In the genomic region with DNA sequence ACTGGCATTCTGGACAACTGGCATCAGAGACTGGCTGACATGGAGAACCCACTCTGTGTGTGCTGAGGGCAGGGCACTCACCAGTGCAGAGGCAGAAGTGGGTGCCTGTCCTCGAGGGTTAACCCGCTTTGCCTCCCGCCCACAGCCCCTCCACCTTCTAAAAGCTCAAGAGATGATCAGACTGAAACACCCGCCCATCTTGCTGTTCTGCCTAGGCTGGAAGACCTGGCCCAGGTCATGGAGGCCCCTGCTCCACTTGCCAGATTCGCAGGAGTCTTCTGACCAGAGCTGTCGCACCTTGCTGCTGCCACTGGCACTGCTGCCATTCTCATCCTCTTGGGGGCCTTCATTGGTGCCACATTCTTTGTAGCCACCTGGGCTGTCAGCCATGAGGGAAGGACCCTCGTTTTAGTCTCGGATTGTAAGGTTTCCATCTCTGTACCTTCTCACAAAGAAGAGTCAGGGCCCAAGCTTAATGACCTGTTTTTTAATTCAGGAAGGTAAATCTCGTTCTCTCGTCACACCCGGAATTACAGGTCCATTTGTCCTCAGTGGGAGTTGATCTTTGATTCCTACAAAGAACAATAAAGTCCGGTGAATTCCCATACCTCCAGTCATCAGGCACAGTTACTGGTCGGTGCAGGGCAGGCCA, we compare ENCODE assay signal across 1 cellular context.
TF ChIP-seq lines count a peak whose summit lies in the region.

No MANE protein-coding gene starts in this region.

TF ChIP-seq in GM12878, 131 proteins besides CTCF, POLR2A, EP300 and RAD21:
- no peak for TF ChIP-seq TCF7 (IDR thresholded peaks at IDR 0.05; ENCODE audit: borderline replicate concordance)
- TF ChIP-seq EGR1 (IDR thresholded peaks at IDR 0.05; ENCODE audit: borderline replicate concordance in 1 of 2, low read depth in 2 of 2, low read length in 2 of 2): 0 out of 3 replicates have a peak, but pooled peaks of 1 of the 2 experiments have one; percentile 19
- TF ChIP-seq, protein P1, sequence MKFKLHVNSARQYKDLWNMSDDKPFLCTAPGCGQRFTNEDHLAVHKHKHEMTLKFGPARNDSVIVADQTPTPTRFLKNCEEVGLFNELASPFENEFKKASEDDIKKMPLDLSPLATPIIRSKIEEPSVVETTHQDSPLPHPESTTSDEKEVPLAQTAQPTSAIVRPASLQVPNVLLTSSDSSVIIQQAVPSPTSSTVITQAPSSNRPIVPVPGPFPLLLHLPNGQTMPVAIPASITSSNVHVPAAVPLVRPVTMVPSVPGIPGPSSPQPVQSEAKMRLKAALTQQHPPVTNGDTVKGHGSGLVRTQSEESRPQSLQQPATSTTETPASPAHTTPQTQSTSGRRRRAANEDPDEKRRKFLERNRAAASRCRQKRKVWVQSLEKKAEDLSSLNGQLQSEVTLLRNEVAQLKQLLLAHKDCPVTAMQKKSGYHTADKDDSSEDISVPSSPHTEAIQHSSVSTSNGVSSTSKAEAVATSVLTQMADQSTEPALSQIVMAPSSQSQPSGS (IDR thresholded peaks at IDR 0.05; ENCODE audit: low read length): no peak
